ENCODE assay signal across 20 cellular contexts in the genomic region with DNA sequence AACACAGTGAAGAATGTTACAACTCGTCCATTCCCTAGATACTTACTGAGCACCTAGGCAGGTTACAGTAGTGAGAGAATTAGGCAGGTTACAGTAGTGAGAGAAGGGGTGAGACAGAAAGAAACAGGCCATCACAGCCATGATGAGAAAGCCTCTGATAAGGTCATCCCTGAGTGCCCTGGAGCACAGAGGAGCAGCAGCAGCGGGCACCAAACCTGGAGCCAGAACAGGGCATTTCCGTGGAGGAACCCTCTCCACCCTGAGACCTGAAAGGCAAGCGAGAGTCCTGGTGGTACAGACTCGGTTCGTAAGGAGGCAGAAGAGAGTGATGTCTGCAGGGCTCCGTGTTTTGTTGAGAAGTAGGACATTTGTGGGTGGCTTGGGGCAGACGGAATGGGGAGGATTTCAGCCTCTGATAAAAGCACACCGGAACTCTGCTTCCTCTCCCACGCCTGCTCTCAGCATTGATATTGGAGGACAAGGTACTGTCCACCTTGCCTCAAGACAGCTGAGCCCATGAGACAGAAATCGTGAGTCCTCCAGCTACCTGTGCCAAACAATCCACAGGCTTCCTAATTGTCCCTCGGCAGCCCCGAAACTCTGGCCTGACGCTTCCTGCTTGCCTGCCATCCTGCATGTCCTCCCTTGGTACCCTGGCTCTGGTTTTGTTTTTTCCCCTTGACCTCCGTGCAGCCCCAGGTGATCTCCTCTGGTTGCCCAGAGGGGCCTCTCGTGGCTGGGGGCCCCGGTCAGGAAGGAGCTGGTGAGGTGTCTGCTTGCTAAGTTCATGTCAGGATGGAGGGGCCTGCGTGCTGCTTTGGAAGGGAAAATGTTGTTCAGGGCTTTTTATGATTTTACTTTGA.
DNase-seq lines count a peak whose midpoint lies in the region; ATAC-seq and TF ChIP-seq lines count a peak whose summit lies in the region.
"Had no signal": no experiment of that assay in that cellular context is flagged by ENCODE, and none has a peak within 500 bp of the region (broad histone marks: within the 10 kb centered on the region; RNA-seq: fewer than 3 reads in every experiment).

No MANE protein-coding gene starts in this region.

- peaks cover 5% of the 10 kb centered on the region for H3K4me1 Mint-ChIP-seq in activated T-helper 17 cell treated with anti-CD3 and anti-CD28 coated beads, Interleukin-2, amount 50 U/mL, for 72 hours
- H3K4me1 Mint-ChIP-seq: activated CD8-positive, alpha-beta memory T cell treated with anti-CD3 and anti-CD28 coated beads, Interleukin-2, amount 10 ng/mL, durations not matched to agents 7 days and 5 days; naive B cell had no signal

- H3K27me3 ChIP-seq in left ventricle myocardium inferior (ENCODE audit: low read depth): no peaks in the 10 kb centered on the region
- no peaks in the 10 kb centered on the region for H3K27me3 ChIP-seq in esophagus squamous epithelium
- no peaks in the 10 kb centered on the region for H3K27me3 ChIP-seq in uterus
- H3K27me3 ChIP-seq in body of pancreas: no peaks in the 10 kb centered on the region
- H3K27me3 ChIP-seq: adrenal gland, SJSA1 had no signal

- H3K4me1 ChIP-seq in left ventricle myocardium inferior: peaks cover 68% of the 10 kb centered on the region
- peaks cover 0 to 3% (median 0%) of the 10 kb centered on the region in 3 donors for H3K4me1 ChIP-seq in esophagus squamous epithelium
- no peaks in the 10 kb centered on the region for H3K4me1 ChIP-seq in uterus
- no peaks in the 10 kb centered on the region for H3K4me1 ChIP-seq in body of pancreas
- H3K4me1 ChIP-seq: adrenal gland had no signal

- no peaks in the 10 kb centered on the region for H3K27me3 Mint-ChIP-seq in activated T-helper 17 cell treated with anti-CD3 and anti-CD28 coated beads, Interleukin-2, amount 50 U/mL, for 72 hours
- H3K27me3 Mint-ChIP-seq: naive B cell had no signal

- H3K4me3 ChIP-seq in left ventricle myocardium inferior (no peak overlapping the region), esophagus squamous epithelium (no peak overlapping the region), uterus (no peak overlapping the region), body of pancreas (no peak overlapping the region)
- H3K4me3 ChIP-seq: adrenal gland, GM23338, SJSA1 had no signal

- TF ChIP-seq POLR2A in esophagus squamous epithelium (IDR thresholded peaks at IDR 0.05): no peak
- TF ChIP-seq POLR2A in uterus (IDR thresholded peaks at IDR 0.05): no peak
- TF ChIP-seq POLR2A in body of pancreas (IDR thresholded peaks at IDR 0.05): no peak

- H3K27ac ChIP-seq in left ventricle myocardium inferior (replicated peaks): peak overlapping the region; percentile 91
- H3K27ac ChIP-seq in esophagus squamous epithelium: peak overlapping the region in 3 of 4 donors; percentile 5 to 29 (median 18)
- H3K27ac ChIP-seq in uterus: peak overlapping the region; percentile 6 to 37
- H3K27ac ChIP-seq in body of pancreas: no peak overlapping the region
- H3K27ac ChIP-seq: adrenal gland, SJSA1 had no signal

- H3K9me3 ChIP-seq in left ventricle myocardium inferior (replicated peaks) (no peaks in the 10 kb centered on the region), esophagus squamous epithelium (no peaks in the 10 kb centered on the region), uterus (no peaks in the 10 kb centered on the region), body of pancreas (no peaks in the 10 kb centered on the region)
- H3K9me3 ChIP-seq: adrenal gland, SJSA1 had no signal

- H3K27ac Mint-ChIP-seq in activated T-helper 17 cell treated with anti-CD3 and anti-CD28 coated beads, Interleukin-2, amount 50 U/mL, for 72 hours: peak overlapping the region; percentile 64
- H3K27ac Mint-ChIP-seq: activated CD8-positive, alpha-beta memory T cell treated with anti-CD3 and anti-CD28 coated beads, Interleukin-2, amount 10 ng/mL, durations not matched to agents 7 days and 5 days; GM23338; T-helper 1 cell treated with Interleukin-12 subunit alpha and Interleukin-12 subunit beta and Interleukin-4 antibody, amounts not matched to agents 30 μg/mL and 1 μg/mL, for 36 hours had no signal

- no peaks in the 10 kb centered on the region for H3K9me3 Mint-ChIP-seq in activated T-helper 17 cell treated with anti-CD3 and anti-CD28 coated beads, Interleukin-2, amount 50 U/mL, for 72 hours
- H3K9me3 Mint-ChIP-seq: GM23338; naive B cell; T-helper 1 cell treated with Interleukin-12 subunit alpha and Interleukin-12 subunit beta and Interleukin-4 antibody, amounts not matched to agents 30 μg/mL and 1 μg/mL, for 36 hours had no signal

- 82 to 90% methylated on average over 10 to 11 of the region's 18 CpGs for WGBS in esophagus squamous epithelium, 2 donors
- WGBS in body of pancreas, 2 donors: 83 to 90% methylated on average over 17 to 18 of the region's 18 CpGs

- TF ChIP-seq CTCF in left ventricle myocardium inferior (IDR thresholded peaks at IDR 0.05; ENCODE audit: borderline replicate concordance): no peak
- TF ChIP-seq CTCF in esophagus squamous epithelium (IDR thresholded peaks at IDR 0.05): no peak
- no peak for TF ChIP-seq CTCF in uterus (IDR thresholded peaks at IDR 0.05)
- TF ChIP-seq CTCF in body of pancreas (IDR thresholded peaks at IDR 0.05): no peak

- ATAC-seq in left ventricle myocardium superior (no peak), body of pancreas (no peak)
- peak; percentile 21 for ATAC-seq in activated T-helper 17 cell treated with anti-CD3 and anti-CD28 coated beads, Interleukin-2, amount 50 U/mL, for 72 hours (replicated peaks)
- ATAC-seq: activated CD8-positive, alpha-beta memory T cell treated with anti-CD3 and anti-CD28 coated beads, Interleukin-2, amount 10 ng/mL, durations not matched to agents 7 days and 5 days; GM23338; Panc1 had no signal

- H3K36me3 Mint-ChIP-seq in activated T-helper 17 cell treated with anti-CD3 and anti-CD28 coated beads, Interleukin-2, amount 50 U/mL, for 72 hours (ENCODE audit: low read depth): no peaks in the 10 kb centered on the region
- H3K36me3 Mint-ChIP-seq: activated CD8-positive, alpha-beta memory T cell treated with anti-CD3 and anti-CD28 coated beads, Interleukin-2, amount 10 ng/mL, durations not matched to agents 7 days and 5 days had no signal

- peak overlapping the region; percentile 28 for H3K4me3 Mint-ChIP-seq in activated T-helper 17 cell treated with anti-CD3 and anti-CD28 coated beads, Interleukin-2, amount 50 U/mL, for 72 hours
- H3K4me3 Mint-ChIP-seq: activated CD8-positive, alpha-beta memory T cell treated with anti-CD3 and anti-CD28 coated beads, Interleukin-2, amount 10 ng/mL, durations not matched to agents 7 days and 5 days; GM23338; T-helper 1 cell treated with Interleukin-12 subunit alpha and Interleukin-12 subunit beta and Interleukin-4 antibody, amounts not matched to agents 30 μg/mL and 1 μg/mL, for 36 hours had no signal

- DNase-seq in left ventricle myocardium inferior (no peak), left ventricle myocardium superior (no peak), esophagus squamous epithelium (lab: John Stamatoyannopoulos, UW) (no peak), uterus (no peak), SW 1271 (lab: John Stamatoyannopoulos, UW) (no peak), body of pancreas (no peak)
- DNase-seq: activated CD8-positive, alpha-beta memory T cell treated with anti-CD3 and anti-CD28 coated beads, Interleukin-2, amount 10 ng/mL, durations not matched to agents 7 days and 5 days; adrenal gland; cortex of kidney; naive B cell; NCI-H146; NCI-H524; NK-92 treated with Interleukin-12 subunit alpha and Interleukin-12 subunit beta, amount 100 ng/mL, for 24 hours; stimulated activated CD8-positive, alpha-beta memory T cell treated with anti-CD3 and anti-CD28 coated beads, Interleukin-4, amount 100 ng/mL, for 48 hours; substantia nigra had no signal

- H3K36me3 ChIP-seq in left ventricle myocardium inferior: peaks cover 34% of the 10 kb centered on the region
- H3K36me3 ChIP-seq in esophagus squamous epithelium: peaks cover 0 to 18% (median 0%) of the 10 kb centered on the region in 3 donors
- no peaks in the 10 kb centered on the region for H3K36me3 ChIP-seq in uterus
- peaks cover 0 to 4% of the 10 kb centered on the region in 2 donors for H3K36me3 ChIP-seq in body of pancreas (replicated peaks in 1 of 2; ENCODE audit: insufficient read depth in 1 of 2, low read depth in 2 of 2)
- H3K36me3 ChIP-seq: adrenal gland had no signal

- intact Hi-C loops in left ventricle myocardium inferior (cut with micrococcal nuclease): no loop called here
- intact Hi-C loops in left ventricle myocardium superior (cut with micrococcal nuclease): no loop called here
- intact Hi-C loops in esophagus squamous epithelium (cut with DNase I): no loop called here
- intact Hi-C loops in uterus (cut with DNase I; ENCODE audit: low total_unique reads): no loop called here
- intact Hi-C loops in body of pancreas (cut with DNase I): no loop called here

Comparison
In these comparisons a context has a peak if more than half of its experiments do, and no peak if none do; other contexts are left out.
1. H3K27ac ChIP-seq: peak in left ventricle myocardium inferior (single experiment), esophagus squamous epithelium (3 of 4) and uterus (2 of 2); none in body of pancreas (0 of 4).